In the genomic region with DNA sequence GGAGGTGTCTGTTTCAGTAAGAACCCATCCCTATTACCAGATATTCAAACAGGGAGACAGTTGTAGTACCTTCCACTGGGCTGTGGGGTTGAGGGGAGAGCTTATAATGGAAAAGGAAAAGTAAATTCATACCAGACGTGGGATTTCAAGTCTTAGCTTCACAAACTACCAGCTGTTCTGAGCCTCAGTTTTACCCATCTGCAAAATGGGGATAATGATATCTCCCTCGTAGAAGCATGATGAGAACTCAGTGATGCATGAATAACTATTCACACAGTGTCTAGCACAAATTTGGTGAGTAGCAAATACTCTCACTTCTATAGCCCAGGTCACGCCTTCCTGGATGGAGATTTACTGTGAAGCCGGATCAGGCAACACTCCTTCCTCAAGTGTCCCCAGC, we compare ENCODE assay signal across 23 cellular contexts. TPM values are rescaled to one million over a fixed set of nuclear protein-coding genes. Genes with fewer than 3 reads are reported as not detected.
"Had no signal": no experiment of that assay in that cellular context is flagged by ENCODE, and none has a peak within 500 bp of the region (broad histone marks: within the 10 kb centered on the region; RNA-seq: fewer than 3 reads in every experiment).

No MANE protein-coding gene starts in this region.

- H3K4me3 ChIP-seq: coronary artery, esophagus squamous epithelium, gastrocnemius medialis, pancreas, psoas muscle, tibial artery had no signal

- H3K27ac ChIP-seq: coronary artery, esophagus squamous epithelium, gastrocnemius medialis, neutrophil, pancreas, psoas muscle, tibial artery, VCaP had no signal

- H3K9me3 ChIP-seq: esophagus squamous epithelium, gastrocnemius medialis, neutrophil, pancreas, psoas muscle, tibial artery had no signal

- FAIRE-seq: pancreas, urothelium cell line had no signal

- H3K4me1 Mint-ChIP-seq: endodermal cell, nephron had no signal

- ATAC-seq: gastrocnemius medialis; left ventricle myocardium superior; pancreas; psoas muscle; right cardiac atrium; stimulated activated naive CD8-positive, alpha-beta T cell treated with anti-CD3 and anti-CD28 coated beads, Interleukin-15, amount 100 ng/mL, for 72 hours had no signal

- H3K27ac Mint-ChIP-seq: endodermal cell; nephron; stimulated activated naive CD8-positive, alpha-beta T cell treated with anti-CD3 and anti-CD28 coated beads, Interleukin-15, amount 100 ng/mL, for 72 hours had no signal

- H3K27me3 Mint-ChIP-seq: activated naive CD8-positive, alpha-beta T cell treated with anti-CD3 and anti-CD28 coated beads for 36 hours; stimulated activated naive CD8-positive, alpha-beta T cell treated with anti-CD3 and anti-CD28 coated beads, Interleukin-15, amount 100 ng/mL, for 72 hours had no signal

- H3K9me3 Mint-ChIP-seq: endodermal cell, nephron had no signal

- H3K4me3 Mint-ChIP-seq: activated naive CD8-positive, alpha-beta T cell treated with anti-CD3 and anti-CD28 coated beads for 36 hours; endodermal cell; nephron had no signal

- DNase-seq: activated CD4-positive, CD25-positive, alpha-beta regulatory T cell treated with anti-CD3 and anti-CD28 coated beads, Interleukin-2, amount 50 U/mL, for 72 hours; activated naive CD8-positive, alpha-beta T cell treated with anti-CD3 and anti-CD28 coated beads for 36 hours; activated T-cell treated with anti-CD3 and anti-CD28 coated beads, Interleukin-2, amount 50 U/mL, for 1 hour; cerebellar nuclear complex; endodermal cell; esophagus squamous epithelium; gastrocnemius medialis; hypothalamus; left ventricle myocardium superior; mammary epithelial cell; pancreas; psoas muscle; right cardiac atrium; stimulated activated CD4-positive, alpha-beta T cell treated with anti-CD3 and anti-CD28 coated beads, Interleukin-12 subunit alpha, Interleukin-12 subunit beta, amount 100 ng/mL, for 4 hours; stimulated activated CD4-positive, alpha-beta T cell treated with anti-CD3 and anti-CD28 coated beads, Interleukin-4, amount 100 ng/mL, for 4 hours; stimulated activated naive CD8-positive, alpha-beta T cell treated with anti-CD3 and anti-CD28 coated beads, Interleukin-15, amount 100 ng/mL, for 72 hours; tibial artery had no signal

- H3K36me3 ChIP-seq: esophagus squamous epithelium, gastrocnemius medialis, neutrophil, pancreas, tibial artery had no signal

- H3K4me1 ChIP-seq: esophagus squamous epithelium, gastrocnemius medialis, pancreas, psoas muscle, tibial artery had no signal

- H3K27me3 ChIP-seq: esophagus squamous epithelium, neutrophil, pancreas, tibial artery had no signal

RNA-seq across cellular contexts. Expression of a gene that starts 29.1 kb away (rescaled TPM):
- total RNA-seq: mammary epithelial cell, myocyte had no signal
